In genomic region chr7:8143151-8143874, GRCh38 we compare ENCODE assay signal across 13 cellular contexts.
DNase-seq lines count a peak whose midpoint lies in the region; ATAC-seq and TF ChIP-seq lines count a peak whose summit lies in the region.
"Had no signal": no experiment of that assay in that cellular context is flagged by ENCODE, and none has a peak within 500 bp of the region (broad histone marks: within the 10 kb centered on the region; RNA-seq: fewer than 3 reads in every experiment).

No MANE protein-coding gene starts in this region.

- no peak overlapping the region for H3K4me3 Mint-ChIP-seq in endodermal cell
- H3K4me3 Mint-ChIP-seq: HFFc6, natural killer cell had no signal

- no peak overlapping the region for H3K27ac ChIP-seq in endodermal cell (ENCODE audit: low read depth, low read length)
- no peak overlapping the region for H3K27ac ChIP-seq in esophagus squamous epithelium
- H3K27ac ChIP-seq: cardiac muscle cell had no signal

- H3K36me3 Mint-ChIP-seq in endodermal cell (ENCODE audit: low read depth): no peaks in the 10 kb centered on the region
- H3K36me3 Mint-ChIP-seq: natural killer cell had no signal

- H3K4me1 ChIP-seq in endodermal cell (ENCODE audit: control insufficient read depth, insufficient read depth, low read length) (peaks cover 4% of the 10 kb centered on the region), esophagus squamous epithelium (no peaks in the 10 kb centered on the region)

- H3K27me3 Mint-ChIP-seq in endodermal cell (ENCODE audit: insufficient read depth): no peaks in the 10 kb centered on the region

- no peaks in the 10 kb centered on the region for H3K27me3 ChIP-seq in endodermal cell (ENCODE audit: control insufficient read depth, insufficient read depth, low read length, poor library complexity, severe bottlenecking)
- no peaks in the 10 kb centered on the region for H3K27me3 ChIP-seq in esophagus squamous epithelium
- H3K27me3 ChIP-seq: BE2C had no signal

- DNase-seq in ELR (ENCODE audit: low read depth) (peak; percentile 14), endodermal cell (peak; percentile 62), NCI-H1417 (lab: John Stamatoyannopoulos, UW) (no peak), esophagus squamous epithelium (lab: John Stamatoyannopoulos, UW) (no peak), nucleus accumbens (lab: John Stamatoyannopoulos, UW) (no peak)
- DNase-seq: BE2C, HFFc6, natural killer cell, NCI-H1694 had no signal

- no peak for TF ChIP-seq POLR2A in esophagus squamous epithelium (IDR thresholded peaks at IDR 0.05)

- intact Hi-C loops in esophagus squamous epithelium (cut with DNase I): no loop called here

- H3K4me3 ChIP-seq in endodermal cell (ENCODE audit: low read length): no peak overlapping the region
- H3K4me3 ChIP-seq in esophagus squamous epithelium: no peak overlapping the region
- H3K4me3 ChIP-seq: cardiac muscle cell had no signal

- H3K4me1 Mint-ChIP-seq in endodermal cell: peaks cover 21% of the 10 kb centered on the region

- no peak overlapping the region for H3K9ac ChIP-seq in endodermal cell (ENCODE audit: extremely low read depth, low read length, poor library complexity, severe bottlenecking)

- no peaks in the 10 kb centered on the region for H3K9me3 Mint-ChIP-seq in endodermal cell
- H3K9me3 Mint-ChIP-seq: HFFc6, natural killer cell had no signal

- 70 to 100% methylated on average over 3 to 6 of the region's 6 CpGs for WGBS in endodermal cell (ENCODE audit: insufficient coverage in 1 of 2, insufficient read length in 1 of 2), 2 experiments
- 39 to 45% methylated on average over 6 of the region's 6 CpGs for WGBS in esophagus squamous epithelium, 2 donors

- TF ChIP-seq CTCF in endodermal cell (conservative IDR thresholded peaks at IDR 0.05): no peak
- TF ChIP-seq CTCF in esophagus squamous epithelium (IDR thresholded peaks at IDR 0.05): no peak

- peak; percentile 70 for ATAC-seq in GM19463 (IDR thresholded peaks at IDR 0.05; ENCODE audit: unreplicated experiment)
- ATAC-seq in HG03520 (IDR thresholded peaks at IDR 0.05; ENCODE audit: unreplicated experiment): peak; percentile 56
- ATAC-seq in GM18870 (IDR thresholded peaks at IDR 0.05; ENCODE audit: unreplicated experiment): no peak
- ATAC-seq: natural killer cell had no signal

- H3K9me3 ChIP-seq in endodermal cell (ENCODE audit: control insufficient read depth, low read length): no peaks in the 10 kb centered on the region
- H3K9me3 ChIP-seq in esophagus squamous epithelium: no peaks in the 10 kb centered on the region
- H3K9me3 ChIP-seq: BE2C had no signal

- no peak overlapping the region for H3K27ac Mint-ChIP-seq in endodermal cell
- H3K27ac Mint-ChIP-seq: HFFc6, natural killer cell had no signal

- H3K36me3 ChIP-seq in endodermal cell (ENCODE audit: control insufficient read depth, insufficient read depth, low read length): no peaks in the 10 kb centered on the region
- H3K36me3 ChIP-seq in esophagus squamous epithelium: no peaks in the 10 kb centered on the region
- H3K36me3 ChIP-seq: cardiac muscle cell had no signal

Comparison
In these comparisons a context has a peak if more than half of its experiments do, and no peak if none do; other contexts are left out.
1. DNase-seq: peak in ELR (single experiment) and endodermal cell (single experiment); none in NCI-H1417 (0 of 3), esophagus squamous epithelium (single experiment) and nucleus accumbens (0 of 56).